In genomic region chr11:92340839-92341238, GRCh38 we compare ENCODE assay signal across 9 cellular contexts.
A peak's percentile ranks its signal among the peaks of the same experiment; 100 is the strongest.
DNase-seq lines count a peak whose midpoint lies in the region; ATAC-seq, FAIRE-seq and TF ChIP-seq lines count a peak whose summit lies in the region.
"Had no signal": no experiment of that assay in that cellular context is flagged by ENCODE, and none has a peak within 500 bp of the region (broad histone marks: within the 10 kb centered on the region; RNA-seq: fewer than 3 reads in every experiment).

No MANE protein-coding gene starts in this region.

- DNase-seq in D721Med (ENCODE audit: insufficient read length, low spot score) (no peak), H54 (ENCODE audit: insufficient read length, low spot score) (peak; percentile 2), kidney tubule cell (ENCODE audit: low spot score) (peak; percentile 36), MV-4-11 (lab: John Stamatoyannopoulos, UW) (no peak), RWPE1 (ENCODE audit: low spot score) (no peak), G401 (ENCODE audit: low spot score) (no peak)

- peaks cover 10% of the 10 kb centered on the region for H3K9me3 Mint-ChIP-seq in activated T-helper 17 cell treated with anti-CD3 and anti-CD28 coated beads, Interleukin-2, amount 50 U/mL, for 72 hours

- FAIRE-seq in D721Med (lab: Jason Lieb, UNC) = no peak
- FAIRE-seq in H54 (lab: Jason Lieb, UNC) = no peak

- no peak overlapping the region for H3K4me3 Mint-ChIP-seq in activated T-helper 17 cell treated with anti-CD3 and anti-CD28 coated beads, Interleukin-2, amount 50 U/mL, for 72 hours
- H3K4me3 Mint-ChIP-seq: central memory CD8-positive, alpha-beta T cell had no signal

- POLR2A ChIA-PET in RWPE1 (lab: Yijun Ruan, JAX; ENCODE audit: low non-redundant PET) = no interaction called here

- peaks cover 6% of the 10 kb centered on the region for H3K27me3 Mint-ChIP-seq in activated T-helper 17 cell treated with anti-CD3 and anti-CD28 coated beads, Interleukin-2, amount 50 U/mL, for 72 hours
- H3K27me3 Mint-ChIP-seq: central memory CD8-positive, alpha-beta T cell had no signal

- TF ChIP-seq CTCF in D721Med (IDR thresholded peaks at IDR 0.05; ENCODE audit: insufficient read depth, missing control alignments) (peak; percentile 30), RWPE1 (conservative IDR thresholded peaks at IDR 0.05; ENCODE audit: low read depth) (no peak)

- CTCF ChIA-PET in RWPE1 (lab: Yijun Ruan, JAX) = interaction anchor here (0.5 kb wide), 1 partner anchor 544 kb away, joined by 3 read pairs; no protein-coding TSS in a partner anchor

- TF ChIP-seq POLR2A in H54 (IDR thresholded peaks at IDR 0.05; ENCODE audit: low read depth, low read length) = no peak

- H3K4me1 Mint-ChIP-seq in activated T-helper 17 cell treated with anti-CD3 and anti-CD28 coated beads, Interleukin-2, amount 50 U/mL, for 72 hours = no peaks in the 10 kb centered on the region
- H3K4me1 Mint-ChIP-seq: central memory CD8-positive, alpha-beta T cell had no signal

- peak; percentile 61 for ATAC-seq in SK-N-SH treated with all-trans-retinoic acid at 6 μM for 48 hours
- ATAC-seq in activated T-helper 17 cell treated with anti-CD3 and anti-CD28 coated beads, Interleukin-2, amount 50 U/mL, for 72 hours (replicated peaks) = no peak

- in situ Hi-C loops in G401 (cut with HindIII; ENCODE audit: low sequenced_read_pairs) = no loop called here

- no peak overlapping the region for H3K27ac Mint-ChIP-seq in activated T-helper 17 cell treated with anti-CD3 and anti-CD28 coated beads, Interleukin-2, amount 50 U/mL, for 72 hours

- H3K27ac ChIP-seq in RWPE1 = no peak overlapping the region

- no peaks in the 10 kb centered on the region for H3K36me3 Mint-ChIP-seq in activated T-helper 17 cell treated with anti-CD3 and anti-CD28 coated beads, Interleukin-2, amount 50 U/mL, for 72 hours (ENCODE audit: low read depth)

TF ChIP-seq in SK-N-SH treated with all-trans-retinoic acid at 6 μM for 48 hours, 23 proteins besides CTCF, POLR2A, EP300 and RAD21:
- TF ChIP-seq ZNF8 (CRISPR knock-in tag; IDR thresholded peaks at IDR 0.05) (no peak), TCF4 (CRISPR knock-in tag; IDR thresholded peaks at IDR 0.05; ENCODE audit: borderline replicate concordance) (no peak), ZNF70 (CRISPR knock-in tag; IDR thresholded peaks at IDR 0.05) (no peak), ZFP3 (CRISPR knock-in tag; IDR thresholded peaks at IDR 0.05) (no peak)

Comparison
In these comparisons a context has a peak if more than half of its experiments do, and no peak if none do; other contexts are left out.
1. DNase-seq: peak in H54 (single experiment) and kidney tubule cell (single experiment); none in D721Med (single experiment), MV-4-11 (single experiment), RWPE1 (single experiment) and G401 (single experiment).